In genomic region chr6:152748843-152749242, GRCh38 we compare ENCODE assay signal across 14 cellular contexts. TPM values are rescaled to one million over a fixed set of nuclear protein-coding genes. Genes with fewer than 3 reads are reported as not detected.
DNase-seq lines count a peak whose midpoint lies in the region; ATAC-seq, FAIRE-seq and TF ChIP-seq lines count a peak whose summit lies in the region.
"Had no signal": no experiment of that assay in that cellular context is flagged by ENCODE, and none has a peak within 500 bp of the region (broad histone marks: within the 10 kb centered on the region; RNA-seq: fewer than 3 reads in every experiment).

No MANE protein-coding gene starts in this region.

- peaks cover 41% of the 10 kb centered on the region for H3K27me3 Mint-ChIP-seq in MCF 10A (ENCODE audit: insufficient read depth, unreplicated experiment)

- CTCF ChIA-PET in MCF 10A (lab: Yijun Ruan, JAX) = interaction anchor here (0.6 to 5.3 kb wide), 12 partner anchors 13 to 1999 kb away, joined by 3 to 49 read pairs (median 4); no protein-coding TSS in a partner anchor

- H3K36me3 ChIP-seq in breast epithelium (no peaks in the 10 kb centered on the region), heart right ventricle (no peaks in the 10 kb centered on the region)
- H3K36me3 ChIP-seq: left lung had no signal

- ATAC-seq in HG03457 (IDR thresholded peaks at IDR 0.05; ENCODE audit: unreplicated experiment) (no peak), heart right ventricle (no peak)
- ATAC-seq: left lung; stimulated activated naive B cell treated with anti-CD40 and anti-IgM and Interleukin-4, amounts not matched to agents 10 μg/mL and 1 μg/mL and 100 μg/mL, for 72 hours had no signal

- WGBS in heart right ventricle, 2 donors = 46 to 63% methylated on average over 1 of the region's 1 CpG

- TF ChIP-seq POLR2A in breast epithelium (IDR thresholded peaks at IDR 0.05) = no peak

- H3K9me3 Mint-ChIP-seq in MCF 10A (ENCODE audit: unreplicated experiment) = no peaks in the 10 kb centered on the region
- H3K9me3 Mint-ChIP-seq: stimulated activated naive B cell treated with anti-CD40 and anti-IgM and Interleukin-4, amounts not matched to agents 10 μg/mL and 1 μg/mL and 100 μg/mL, for 72 hours had no signal

- no TSS peak for BruUV-seq in MCF 10A (replicated peaks; lab: Mats Ljungman, UMichigan)

- peak; percentile 31 for DNase-seq in MCF 10A (ENCODE audit: unreplicated experiment)
- no peak for DNase-seq in breast epithelium (ENCODE audit: low spot score in 2 of 2)
- no peak for DNase-seq in RCC 7860 (ENCODE audit: low spot score)
- peak; percentile 55 for DNase-seq in fibroblast of the aortic adventitia (ENCODE audit: low read depth)
- DNase-seq in activated CD4-positive, alpha-beta T cell treated with anti-CD3 and anti-CD28 coated beads, Interleukin-2, amount 50 U/mL, for 48 hours = no peak
- DNase-seq in activated naive CD4-positive, alpha-beta T cell treated with Interleukin-2 at 50 U/mL for 16 hours = no peak
- DNase-seq in heart right ventricle = no peak
- DNase-seq: activated T-cell treated with anti-CD3 and anti-CD28 coated beads for 4 hours; cortex of kidney; left lung; small intestine; stimulated activated naive B cell treated with anti-CD40 and anti-IgM and Interleukin-4, amounts not matched to agents 10 μg/mL and 1 μg/mL and 100 μg/mL, for 72 hours had no signal

- H3K9me3 ChIP-seq in breast epithelium (no peaks in the 10 kb centered on the region), heart right ventricle (no peaks in the 10 kb centered on the region)
- H3K9me3 ChIP-seq: left lung had no signal

- no peak overlapping the region for H3K27ac Mint-ChIP-seq in MCF 10A (ENCODE audit: low read depth, unreplicated experiment)
- H3K27ac Mint-ChIP-seq: stimulated activated naive B cell treated with anti-CD40 and anti-IgM and Interleukin-4, amounts not matched to agents 10 μg/mL and 1 μg/mL and 100 μg/mL, for 72 hours had no signal

- TF ChIP-seq CTCF in MCF 10A (IDR thresholded peaks at IDR 0.05; ENCODE audit: unreplicated experiment) (peak; percentile 41), breast epithelium (IDR thresholded peaks at IDR 0.05) (no peak), fibroblast of the aortic adventitia (IDR thresholded peaks at IDR 0.05; ENCODE audit: insufficient read depth, low read length) (peak; percentile 25), heart right ventricle (IDR thresholded peaks at IDR 0.05) (peak in 2 of 9 donors; percentile 23 to 36)

- intact Hi-C loops in MCF 10A (cut with micrococcal nuclease) (loop anchor here (1.0 to 2.0 kb wide), 3 partner anchors 148 to 275 kb away; no protein-coding TSS in a partner anchor), breast epithelium (cut with DNase I; ENCODE audit: low total_unique reads) (no loop called here), heart right ventricle (cut with DNase I) (no loop called here)

- H3K27ac ChIP-seq in breast epithelium = no peak overlapping the region
- H3K27ac ChIP-seq in heart right ventricle = no peak overlapping the region
- H3K27ac ChIP-seq: KMS-11, left lung had no signal

- peaks cover 13% of the 10 kb centered on the region for H3K4me1 Mint-ChIP-seq in MCF 10A (ENCODE audit: insufficient read depth, unreplicated experiment)
- H3K4me1 Mint-ChIP-seq: stimulated activated naive B cell treated with anti-CD40 and anti-IgM and Interleukin-4, amounts not matched to agents 10 μg/mL and 1 μg/mL and 100 μg/mL, for 72 hours had no signal

- H3K4me1 ChIP-seq in breast epithelium (no peaks in the 10 kb centered on the region), heart right ventricle (no peaks in the 10 kb centered on the region)
- H3K4me1 ChIP-seq: left lung had no signal

- H3K36me3 Mint-ChIP-seq in MCF 10A (ENCODE audit: insufficient read depth, unreplicated experiment) = no peaks in the 10 kb centered on the region
- H3K36me3 Mint-ChIP-seq: stimulated activated naive B cell treated with anti-CD40 and anti-IgM and Interleukin-4, amounts not matched to agents 10 μg/mL and 1 μg/mL and 100 μg/mL, for 72 hours had no signal

- POLR2A ChIA-PET in MCF 10A (lab: Yijun Ruan, JAX) = interaction anchor here (0.6 to 1.3 kb wide), 4 partner anchors 13 to 261 kb away, joined by 3 read pairs; no protein-coding TSS in a partner anchor

- H3K4me3 ChIP-seq in breast epithelium (no peak overlapping the region), fibroblast of the aortic adventitia (ENCODE audit: low read depth, low read length) (no peak overlapping the region), heart right ventricle (no peak overlapping the region)
- H3K4me3 ChIP-seq: left lung had no signal

- H3K27me3 ChIP-seq in breast epithelium (no peaks in the 10 kb centered on the region), heart right ventricle (no peaks in the 10 kb centered on the region)
- H3K27me3 ChIP-seq: left lung had no signal

- no peak overlapping the region for H3K4me3 Mint-ChIP-seq in MCF 10A (ENCODE audit: unreplicated experiment)
- H3K4me3 Mint-ChIP-seq: stimulated activated naive B cell treated with anti-CD40 and anti-IgM and Interleukin-4, amounts not matched to agents 10 μg/mL and 1 μg/mL and 100 μg/mL, for 72 hours had no signal

- FAIRE-seq in RCC 7860 (lab: Jason Lieb, UNC) = peak; percentile 22
- FAIRE-seq: small intestine had no signal

RNA-seq across cellular contexts. Expression of gene VIP, which starts 1.8 kb away (rescaled TPM):
- not detected in 2 replicates for total RNA-seq in MCF 10A (2022)
- total RNA-seq in breast epithelium = 1 to 10 TPM in 1 of 3 donors, under 1 TPM in 2; 0.48 to 1.5 (median 0.98) TPM
- not detected in 2 replicates for total RNA-seq in fibroblast of the aortic adventitia (ENCODE audit: low replicate concordance)
- total RNA-seq in heart right ventricle = under 1 TPM in 8 of 10 donors, not detected in 2; 0.22 to 1.00 (median 0.40) TPM
- 10 to 100 TPM in 1 of 2 donors, under 1 TPM in 1; 0.30 to 28.6 TPM for polyA plus RNA-seq in heart right ventricle

RNA-seq across cellular contexts. Expression of gene MYCT1, which starts 51.1 kb away (rescaled TPM):
- not detected in 2 replicates for total RNA-seq in MCF 10A (2022)
- 10 to 100 TPM in 2 of 3 donors, 1 to 10 TPM in 1; 6.6 to 16.4 (median 12.5) TPM for total RNA-seq in breast epithelium
- total RNA-seq in fibroblast of the aortic adventitia (ENCODE audit: low replicate concordance) = 0.65 and 2.6 TPM in 2 replicates
- total RNA-seq in heart right ventricle = 10 to 100 TPM; 11.0 to 22.6 (median 16.7) TPM
- 10 to 100 TPM; 13.6 to 21.0 TPM for polyA plus RNA-seq in heart right ventricle

Comparison
In these comparisons a context has a peak if more than half of its experiments do, and no peak if none do; other contexts are left out.
1. DNase-seq: peak in MCF 10A (single experiment) and fibroblast of the aortic adventitia (single experiment); none in breast epithelium (0 of 2), RCC 7860 (single experiment), activated CD4-positive, alpha-beta T cell treated with anti-CD3 and anti-CD28 coated beads, Interleukin-2, amount 50 U/mL, for 48 hours (0 of 2), activated naive CD4-positive, alpha-beta T cell treated with Interleukin-2 at 50 U/mL for 16 hours (single experiment) and heart right ventricle (0 of 2).
2. CTCF ChIP-seq: peak in MCF 10A (single experiment) and fibroblast of the aortic adventitia (single experiment); none in breast epithelium (0 of 3).